17 cellular contexts compared by ENCODE assay signal in the genomic region with DNA sequence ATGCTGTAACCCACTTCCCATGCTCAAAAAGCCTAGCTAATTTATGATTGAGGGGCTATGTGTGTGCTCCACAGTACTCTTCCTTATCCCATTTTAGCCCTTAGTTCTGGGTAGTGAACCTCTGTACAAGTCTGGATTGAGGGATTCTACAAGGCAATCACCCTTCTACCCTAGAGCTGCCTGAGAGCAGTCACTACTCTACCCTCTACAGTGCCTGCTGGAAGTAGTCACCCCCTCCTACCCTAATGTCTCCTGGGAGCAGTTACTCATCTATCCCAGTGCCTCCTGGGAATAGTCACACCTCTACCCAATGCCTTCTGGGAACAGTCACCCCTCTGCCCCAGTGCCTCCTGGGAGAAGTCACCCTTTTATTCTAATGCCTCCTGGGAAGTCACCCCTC.
"Had no signal": no experiment of that assay in that cellular context is flagged by ENCODE, and none has a peak within 500 bp of the region (broad histone marks: within the 10 kb centered on the region; RNA-seq: fewer than 3 reads in every experiment).

No MANE protein-coding gene starts in this region.

- H3K4me1 Mint-ChIP-seq: immature natural killer cell, memory B cell, mesothelial cell of epicardium, nephron had no signal

- H3K4me3 Mint-ChIP-seq: endodermal cell; immature natural killer cell; memory B cell; mesothelial cell of epicardium; nephron; stimulated activated naive CD8-positive, alpha-beta T cell treated with anti-CD3 and anti-CD28 coated beads, Interleukin-15, Interleukin-2, amounts not matched to agents 100 ng/mL and 50 ng/mL, for 24 hours had no signal

- DNase-seq: colonic mucosa; effector CD4-positive, alpha-beta T cell; endodermal cell; erythroblast; foreskin keratinocyte; immature natural killer cell; left ventricle myocardium inferior; lower lobe of right lung; posterior cingulate gyrus; spleen; stimulated activated CD4-positive, alpha-beta T cell treated with anti-CD3 and anti-CD28 coated beads, Interleukin-2, amount 100 ng/mL, for 24 hours; testis had no signal

- H3K27ac Mint-ChIP-seq: endodermal cell; immature natural killer cell; memory B cell; mesothelial cell of epicardium; nephron; stimulated activated naive CD8-positive, alpha-beta T cell treated with anti-CD3 and anti-CD28 coated beads, Interleukin-15, Interleukin-2, amounts not matched to agents 100 ng/mL and 50 ng/mL, for 24 hours had no signal

- H3K9me3 Mint-ChIP-seq: memory B cell; stimulated activated naive CD8-positive, alpha-beta T cell treated with anti-CD3 and anti-CD28 coated beads, Interleukin-15, Interleukin-2, amounts not matched to agents 100 ng/mL and 50 ng/mL, for 24 hours had no signal

- ATAC-seq: foreskin keratinocyte, sciatic nerve had no signal

- H3K36me3 Mint-ChIP-seq: immature natural killer cell, mesothelial cell of epicardium had no signal
